ENCODE assay signal across 35 cellular contexts in genomic region chr13:37131092-37131491, GRCh38. TPM values are rescaled to one million over a fixed set of nuclear protein-coding genes. Genes with fewer than 3 reads are reported as not detected.
"Had no signal": no experiment of that assay in that cellular context is flagged by ENCODE, and none has a peak within 500 bp of the region (broad histone marks: within the 10 kb centered on the region; RNA-seq: fewer than 3 reads in every experiment).

No MANE protein-coding gene starts in this region.

- H3K36me3 Mint-ChIP-seq: naive B cell; natural killer cell; stimulated activated memory B cell treated with anti-CD40 and anti-IgM and Interleukin-4, amounts not matched to agents 10 μg/mL and 1 μg/mL and 100 μg/mL, for 72 hours; type B pancreatic cell had no signal

- H3K27ac ChIP-seq: left ventricle myocardium inferior, parathyroid adenoma, right atrium auricular region, right lobe of liver, tibial nerve, uterus had no signal

- ATAC-seq: natural killer cell; right lobe of liver; stimulated activated memory B cell treated with anti-CD40 and anti-IgM and Interleukin-4, amounts not matched to agents 10 μg/mL and 1 μg/mL and 100 μg/mL, for 72 hours; stimulated activated naive CD8-positive, alpha-beta T cell treated with anti-CD3 and anti-CD28 coated beads, Interleukin-15, amount 100 ng/mL, for 72 hours had no signal

- H3K36me3 ChIP-seq: left ventricle myocardium inferior, right atrium auricular region, right lobe of liver, tibial nerve, uterus had no signal

- H3K4me3 ChIP-seq: left ventricle myocardium inferior, lung, right atrium auricular region, right lobe of liver, smooth muscle cell, tibial nerve, uterus had no signal

- H3K27me3 Mint-ChIP-seq: progenitor cell of endocrine pancreas; stimulated activated memory B cell treated with anti-CD40 and anti-IgM and Interleukin-4, amounts not matched to agents 10 μg/mL and 1 μg/mL and 100 μg/mL, for 72 hours; stimulated activated naive CD8-positive, alpha-beta T cell treated with anti-CD3 and anti-CD28 coated beads, Interleukin-15, amount 100 ng/mL, for 72 hours; type B pancreatic cell had no signal

- H3K4me2 ChIP-seq: smooth muscle cell had no signal

- H3K79me2 ChIP-seq: parathyroid adenoma had no signal

- H3K9me3 Mint-ChIP-seq: stimulated activated memory B cell treated with anti-CD40 and anti-IgM and Interleukin-4, amounts not matched to agents 10 μg/mL and 1 μg/mL and 100 μg/mL, for 72 hours; stimulated activated naive CD8-positive, alpha-beta T cell treated with anti-CD3 and anti-CD28 coated beads, Interleukin-15, amount 100 ng/mL, for 72 hours had no signal

- H3K4me1 ChIP-seq: right lobe of liver, uterus had no signal

- H3K27me3 ChIP-seq: right atrium auricular region, right lobe of liver, tibial nerve, uterus had no signal

- H3K4me1 Mint-ChIP-seq: naive B cell; natural killer cell; stimulated activated memory B cell treated with anti-CD40 and anti-IgM and Interleukin-4, amounts not matched to agents 10 μg/mL and 1 μg/mL and 100 μg/mL, for 72 hours; stimulated activated naive CD8-positive, alpha-beta T cell treated with anti-CD3 and anti-CD28 coated beads, Interleukin-15, amount 100 ng/mL, for 72 hours had no signal

- H3K9ac ChIP-seq: parathyroid adenoma had no signal

- H2AFZ ChIP-seq: parathyroid adenoma had no signal

- DNase-seq: islet precursor cell; left ventricle myocardium inferior; mesendoderm; naive B cell; natural killer cell; nucleus accumbens; right lobe of liver; stimulated activated CD4-positive, alpha-beta T cell treated with anti-CD3 and anti-CD28 coated beads, Interleukin-1b, Interleukin-23, amount 100 ng/mL, for 48 hours; stimulated activated CD4-positive, alpha-beta T cell treated with anti-CD3 and anti-CD28 coated beads, Interleukin-2, amount 100 ng/mL, for 48 hours; stimulated activated CD4-positive, alpha-beta T cell treated with anti-CD3 and anti-CD28 coated beads, Interleukin-4, amount 100 ng/mL, for 4 hours; stimulated activated CD8-positive, alpha-beta memory T cell treated with anti-CD3 and anti-CD28 coated beads, Interleukin-4, amount 100 ng/mL, for 48 hours; stimulated activated naive CD4-positive, alpha-beta T cell treated with Interleukin-2 at 50 U/mL for 16 hours; stimulated activated naive CD8-positive, alpha-beta T cell treated with anti-CD3 and anti-CD28 coated beads, Interleukin-15, amount 100 ng/mL, for 72 hours; substantia nigra; uterus had no signal

- H3K4me3 Mint-ChIP-seq: mesothelial cell of epicardium; naive B cell; natural killer cell; stimulated activated memory B cell treated with anti-CD40 and anti-IgM and Interleukin-4, amounts not matched to agents 10 μg/mL and 1 μg/mL and 100 μg/mL, for 72 hours; stimulated activated naive CD8-positive, alpha-beta T cell treated with anti-CD3 and anti-CD28 coated beads, Interleukin-15, amount 100 ng/mL, for 72 hours; type B pancreatic cell had no signal

- H3K27ac Mint-ChIP-seq: naive B cell; natural killer cell; progenitor cell of endocrine pancreas; stimulated activated memory B cell treated with anti-CD40 and anti-IgM and Interleukin-4, amounts not matched to agents 10 μg/mL and 1 μg/mL and 100 μg/mL, for 72 hours; stimulated activated naive CD8-positive, alpha-beta T cell treated with anti-CD3 and anti-CD28 coated beads, Interleukin-15, amount 100 ng/mL, for 72 hours; type B pancreatic cell had no signal

- H3K9me3 ChIP-seq: left ventricle myocardium inferior, right atrium auricular region, right lobe of liver, tibial nerve, uterus had no signal

RNA-seq across cellular contexts. Expression of gene CSNK1A1L, which starts 25.6 kb away (rescaled TPM):
- total RNA-seq: kidney epithelial cell, left ventricle myocardium inferior, lower leg skin, lung, mesothelial cell of epicardium, mononuclear cell, natural killer cell, osteocyte, progenitor cell of endocrine pancreas, pulmonary artery endothelial cell, renal cortical epithelial cell, right atrium auricular region, right lobe of liver, skeletal muscle tissue, smooth muscle cell, temporal lobe, tibial nerve, ureter, uterus had no signal
- polyA plus RNA-seq: lung, neural cell, smooth muscle cell, thymus had no signal
